Comparison of ENCODE assay signal across 8 cellular contexts in genomic region chr7:66681491-66682349, GRCh38. TPM values are rescaled to one million over a fixed set of nuclear protein-coding genes. Genes with fewer than 3 reads are reported as not detected.
DNase-seq lines count a peak whose midpoint lies in the region; ATAC-seq, FAIRE-seq and TF ChIP-seq lines count a peak whose summit lies in the region.

No MANE protein-coding gene starts in this region.

- H3K9ac ChIP-seq in HUES48 (ENCODE audit: low read depth, low read length) (peak overlapping the region; percentile 80), NT2/D1 (ENCODE audit: insufficient read length, low read depth) (peak overlapping the region; percentile 98), endothelial cell of umbilical vein (replicated peaks; ENCODE audit: extremely low read depth, insufficient read depth, low read length) (peak overlapping the region; percentile 91)

- no peaks in the 10 kb centered on the region for H3K9me1 ChIP-seq in endothelial cell of umbilical vein (replicated peaks; ENCODE audit: control insufficient read depth, extremely low read depth, insufficient read depth, low read length)

- H3K4me3 ChIP-seq in HUES48 (ENCODE audit: low read depth, low read length) (peak overlapping the region; percentile 89), NT2/D1 (ENCODE audit: insufficient read length, low read depth) (peak overlapping the region; percentile 94), endothelial cell of umbilical vein (replicated peaks in 1 of 3; ENCODE audit: insufficient read depth in 1 of 3, low read depth in 1 of 3, low read length in 3 of 3) (peak overlapping the region; percentile 41 to 80 (median 49))

- dilution Hi-C loops in endothelial cell of umbilical vein (cut with MboI; ENCODE audit: extremely low pct_ligation_motif_present, low sequenced_read_pairs), result no loop called here

- TF ChIP-seq POLR2A in endothelial cell of umbilical vein (IDR thresholded peaks at IDR 0.05; ENCODE audit: low read depth, low read length), result peak; percentile 87

- no peaks in the 10 kb centered on the region for H3K9me3 ChIP-seq in HUES48 (ENCODE audit: control insufficient read depth, insufficient read depth, low read length)
- H3K9me3 ChIP-seq in NT2/D1 (ENCODE audit: insufficient read depth, low read length), result no peaks in the 10 kb centered on the region
- H3K9me3 ChIP-seq in endothelial cell of umbilical vein (replicated peaks; ENCODE audit: control insufficient read depth, insufficient read depth, low read length), result no peaks in the 10 kb centered on the region

- H3K36me3 ChIP-seq in HUES48 (ENCODE audit: control insufficient read depth, insufficient read depth, low read length) (no peaks in the 10 kb centered on the region), NT2/D1 (ENCODE audit: insufficient read depth, insufficient read length, low read length) (peaks cover 9% of the 10 kb centered on the region), endothelial cell of umbilical vein (ENCODE audit: control insufficient read depth in 2 of 2, extremely low read depth in 1 of 2, insufficient read depth in 2 of 2, low read length in 2 of 2) (no peaks in the 10 kb centered on the region)

- peak; percentile 91 for FAIRE-seq in endothelial cell of umbilical vein (lab: Jason Lieb, UNC)

- no peaks in the 10 kb centered on the region for H4K20me1 ChIP-seq in endothelial cell of umbilical vein (replicated peaks; ENCODE audit: control insufficient read depth, extremely low read depth, insufficient read depth, low read length)

- DNase-seq in Caki2 (ENCODE audit: low read depth) (peak; percentile 93), NT2/D1 (ENCODE audit: low read depth, low spot score) (peak; percentile 93), endothelial cell of umbilical vein (ENCODE audit: low read depth, low spot score) (peak; percentile 94), midbrain (lab: John Stamatoyannopoulos, UW) (peak; percentile 97)
- DNase-seq in activated CD8-positive, alpha-beta memory T cell treated with anti-CD3 and anti-CD28 coated beads, Interleukin-2, amount 50 U/mL, for 4 hours, result peak; percentile 96
- DNase-seq in stimulated activated CD8-positive, alpha-beta memory T cell treated with anti-CD3 and anti-CD28 coated beads, Interleukin-15, amount 100 ng/mL, for 48 hours (ENCODE audit: low read depth in 2 of 2), result peak; percentile 95

- H3K4me1 ChIP-seq in HUES48 (ENCODE audit: control insufficient read depth, insufficient read depth, low read length), result no peaks in the 10 kb centered on the region
- no peaks in the 10 kb centered on the region for H3K4me1 ChIP-seq in NT2/D1 (ENCODE audit: insufficient read depth, insufficient read length)
- H3K4me1 ChIP-seq in endothelial cell of umbilical vein (ENCODE audit: control insufficient read depth, extremely low read depth, insufficient read depth, low read length), result peaks cover 4% of the 10 kb centered on the region

- TF ChIP-seq CTCF in endothelial cell of umbilical vein (IDR thresholded peaks at IDR 0.05; ENCODE audit: extremely low read depth in 1 of 2, insufficient read depth in 1 of 2, low read depth in 1 of 2, low read length in 2 of 2), result no peak

- in situ Hi-C loops in Caki2 (cut with HindIII; ENCODE audit: low pct_unique_long_range_greater_than_20kb, low sequenced_read_pairs), result no loop called here

- H2AFZ ChIP-seq in endothelial cell of umbilical vein (ENCODE audit: low read depth, low read length), result peak overlapping the region; percentile 71

- peak; percentile 90 for ATAC-seq in GM21423 (IDR thresholded peaks at IDR 0.05; ENCODE audit: unreplicated experiment)

- POLR2A ChIA-PET in endothelial cell of umbilical vein (lab: Charles Lee), result no interaction called here

- CTCF ChIA-PET in endothelial cell of umbilical vein (lab: Charles Lee), result interaction anchor here (1.2 kb wide), 1 partner anchor 27 kb away, joined by 3 read pairs; no protein-coding TSS in a partner anchor

- intact Hi-C loops in endothelial cell of umbilical vein (cut with micrococcal nuclease), result loop anchor here (1.0 to 2.0 kb wide), 3 partner anchors 27 to 59 kb away; partner anchors contain the start of genes KCTD7 and RABGEF1

- peaks cover 7% of the 10 kb centered on the region for H3K79me2 ChIP-seq in endothelial cell of umbilical vein (ENCODE audit: control insufficient read depth, insufficient read depth, low read length)

- H3K27me3 ChIP-seq in HUES48 (ENCODE audit: control insufficient read depth, insufficient read depth, low read length) (no peaks in the 10 kb centered on the region), NT2/D1 (ENCODE audit: insufficient read depth, insufficient read length) (peaks cover 8% of the 10 kb centered on the region), endothelial cell of umbilical vein (ENCODE audit: control insufficient read depth in 2 of 2, insufficient read depth in 2 of 2, low read length in 2 of 2) (no peaks in the 10 kb centered on the region)

- peak overlapping the region; percentile 95 for H3K27ac ChIP-seq in HUES48 (ENCODE audit: low read depth, low read length)
- peak overlapping the region; percentile 79 for H3K27ac ChIP-seq in endothelial cell of umbilical vein (ENCODE audit: insufficient read depth, low read depth, low read length)

- H3K4me2 ChIP-seq in endothelial cell of umbilical vein (ENCODE audit: insufficient read depth, low read length), result peak overlapping the region; percentile 77

- TSS peak; percentile 86 for BruUV-seq in endothelial cell of umbilical vein (replicated peaks; lab: Mats Ljungman, UMichigan)

TF ChIP-seq in endothelial cell of umbilical vein, 7 proteins besides CTCF, POLR2A, EP300 and RAD21:
- TF ChIP-seq POLR2AphosphoS5 (IDR thresholded peaks at IDR 0.05; ENCODE audit: insufficient read depth, low read depth, low read length) (peak; percentile 85), FOS (IDR thresholded peaks at IDR 0.05; ENCODE audit: borderline replicate concordance, insufficient read depth, low read length) (no peak)

RNA-seq across cellular contexts. Expression of gene KCTD7, which starts 53.0 kb away (rescaled TPM):
- 2.3 and 5.1 TPM in 2 replicates for total RNA-seq in Caki2 (2014; rRNA removed; shearing (Covaris generic); ENCODE audit: low replicate concordance)
- total RNA-seq in endothelial cell of umbilical vein, result 8.7 and 11.3 TPM in 2 replicates
- 14.1 and 14.9 TPM in 2 replicates for polyA plus RNA-seq in endothelial cell of umbilical vein
- 8.3 and 10.1 TPM in 2 replicates for polyA plus RNA-seq in endothelial cell of umbilical vein (2011; cell fraction: cytosol; rRNA removed)
- 29.6 and 31.9 TPM in 2 replicates for polyA plus RNA-seq in endothelial cell of umbilical vein (2011; cell fraction: nucleus; rRNA removed)
- 4.8 and 5.3 TPM in 2 replicates for polyA plus RNA-seq in endothelial cell of umbilical vein (2012)
- polyA minus RNA-seq in endothelial cell of umbilical vein, result 16.5 and 25.3 TPM in 2 replicates
- polyA minus RNA-seq in endothelial cell of umbilical vein (2011; cell fraction: cytosol; rRNA and poly(A)+ RNA removed), result 3.9 TPM
- 12.7 and 16.8 TPM in 2 replicates for polyA minus RNA-seq in endothelial cell of umbilical vein (2011; cell fraction: nucleus; rRNA and poly(A)+ RNA removed)

RNA-seq across cellular contexts. Expression of gene RABGEF1, which starts 58.8 kb away (rescaled TPM):
- 14.6 and 29.7 TPM in 2 replicates for total RNA-seq in Caki2 (2014; rRNA removed; shearing (Covaris generic); ENCODE audit: low replicate concordance)
- 14.4 and 15.5 TPM in 2 replicates for total RNA-seq in endothelial cell of umbilical vein
- polyA plus RNA-seq in endothelial cell of umbilical vein, result 11.0 and 11.6 TPM in 2 replicates
- polyA plus RNA-seq in endothelial cell of umbilical vein (2011; cell fraction: cytosol; rRNA removed), result 11.4 and 14.6 TPM in 2 replicates
- 22.5 and 25.8 TPM in 2 replicates for polyA plus RNA-seq in endothelial cell of umbilical vein (2011; cell fraction: nucleus; rRNA removed)
- 12.6 and 14.2 TPM in 2 replicates for polyA plus RNA-seq in endothelial cell of umbilical vein (2012)
- 36.9 and 43.0 TPM in 2 replicates for polyA minus RNA-seq in endothelial cell of umbilical vein
- 14.2 TPM for polyA minus RNA-seq in endothelial cell of umbilical vein (2011; cell fraction: cytosol; rRNA and poly(A)+ RNA removed)
- polyA minus RNA-seq in endothelial cell of umbilical vein (2011; cell fraction: nucleus; rRNA and poly(A)+ RNA removed), result 12.0 and 17.1 TPM in 2 replicates

Comparison
In these comparisons a context has a peak if more than half of its experiments do, and no peak if none do; other contexts are left out.
1. Peak in every context shown above with its lines: DNase-seq, ATAC-seq, H3K4me3 ChIP-seq and H3K27ac ChIP-seq.